ENCODE assay signal across 8 cellular contexts in genomic region chr17:81090361-81091133, GRCh38. TPM values are rescaled to one million over a fixed set of nuclear protein-coding genes. Genes with fewer than 3 reads are reported as not detected.
DNase-seq lines count a peak whose midpoint lies in the region; ATAC-seq and TF ChIP-seq lines count a peak whose summit lies in the region.

No MANE protein-coding gene starts in this region.

- H3K4me1 ChIP-seq in Karpas-422 (ENCODE audit: low read length) (peaks cover 6% of the 10 kb centered on the region), left lung (peaks cover 19 to 40% of the 10 kb centered on the region in 2 donors)

- DNase-seq in AG20443 (ENCODE audit: low spot score) (peak; percentile 64), Karpas-422 (peak; percentile 74), left lung (peak; percentile 87 to 92), GF-D8 (lab: John Stamatoyannopoulos, UW) (no peak), foreskin melanocyte (no peak), superior temporal gyrus (ENCODE audit: extremely low spot score) (no peak)
- DNase-seq in activated T-helper 2 cell treated with anti-CD3 and anti-CD28 coated beads, Interferon-gamma antibody, Interleukin-2, Interleukin-4, amounts not matched to agents 10 μg/mL and 5 μg/mL and 100 μg/mL, durations not matched to agents 14 hours and 24 hours and 36 hours (ENCODE audit: low spot score): peak; percentile 11

- H4K20me1 ChIP-seq in Karpas-422 (ENCODE audit: insufficient read depth, low read depth, low read length): peaks cover 5% of the 10 kb centered on the region; the same call in 1 of the 2 replicates

- H3K9me3 ChIP-seq in Karpas-422 (ENCODE audit: low read length): no peaks in the 10 kb centered on the region
- H3K9me3 ChIP-seq in left lung: no peaks in the 10 kb centered on the region

- no peak overlapping the region for H3K4me3 Mint-ChIP-seq in activated T-helper 2 cell treated with anti-CD3 and anti-CD28 coated beads, Interferon-gamma antibody, Interleukin-2, Interleukin-4, amounts not matched to agents 10 μg/mL and 5 μg/mL and 100 μg/mL, durations not matched to agents 14 hours and 24 hours and 36 hours (ENCODE audit: low read depth)

- no peaks in the 10 kb centered on the region for H3K9me2 ChIP-seq in Karpas-422 (replicated peaks; ENCODE audit: insufficient read depth, low read length)

- H3K4me2 ChIP-seq in Karpas-422 (ENCODE audit: low read depth, low read length, poor library complexity, severe bottlenecking): no peak overlapping the region

- H2AFZ ChIP-seq in Karpas-422 (ENCODE audit: low read length): no peak overlapping the region

- no peaks in the 10 kb centered on the region for H3K36me3 Mint-ChIP-seq in activated T-helper 2 cell treated with anti-CD3 and anti-CD28 coated beads, Interferon-gamma antibody, Interleukin-2, Interleukin-4, amounts not matched to agents 10 μg/mL and 5 μg/mL and 100 μg/mL, durations not matched to agents 14 hours and 24 hours and 36 hours (ENCODE audit: low read depth)

- H3K27me3 Mint-ChIP-seq in activated T-helper 2 cell treated with anti-CD3 and anti-CD28 coated beads, Interferon-gamma antibody, Interleukin-2, Interleukin-4, amounts not matched to agents 10 μg/mL and 5 μg/mL and 100 μg/mL, durations not matched to agents 14 hours and 24 hours and 36 hours (ENCODE audit: low read depth): no peaks in the 10 kb centered on the region

- no peaks in the 10 kb centered on the region for H3K9me3 Mint-ChIP-seq in activated T-helper 2 cell treated with anti-CD3 and anti-CD28 coated beads, Interferon-gamma antibody, Interleukin-2, Interleukin-4, amounts not matched to agents 10 μg/mL and 5 μg/mL and 100 μg/mL, durations not matched to agents 14 hours and 24 hours and 36 hours

- no peaks in the 10 kb centered on the region for H3K36me3 ChIP-seq in Karpas-422 (ENCODE audit: insufficient read depth, low read length)
- H3K36me3 ChIP-seq in left lung: peaks cover 0 to 33% of the 10 kb centered on the region in 2 donors

- intact Hi-C loops in activated T-helper 2 cell treated with anti-CD3 and anti-CD28 coated beads, Interferon-gamma antibody, Interleukin-2, Interleukin-4, amounts not matched to agents 10 μg/mL and 5 μg/mL and 100 μg/mL, durations not matched to agents 14 hours and 24 hours and 36 hours (cut with micrococcal nuclease): no loop called here
- intact Hi-C loops in left lung (cut with DNase I): no loop called here

- H3K4me3 ChIP-seq in Karpas-422 (ENCODE audit: low read length) (no peak overlapping the region), left lung (no peak overlapping the region)

- H3K27me3 ChIP-seq in Karpas-422 (ENCODE audit: low read length): no peaks in the 10 kb centered on the region
- no peaks in the 10 kb centered on the region for H3K27me3 ChIP-seq in left lung

- H3K79me2 ChIP-seq in Karpas-422 (ENCODE audit: low read length): no peaks in the 10 kb centered on the region

- H3K4me1 Mint-ChIP-seq in activated T-helper 2 cell treated with anti-CD3 and anti-CD28 coated beads, Interferon-gamma antibody, Interleukin-2, Interleukin-4, amounts not matched to agents 10 μg/mL and 5 μg/mL and 100 μg/mL, durations not matched to agents 14 hours and 24 hours and 36 hours (ENCODE audit: low read depth): peaks cover 6% of the 10 kb centered on the region

- ATAC-seq in left lung (peak; percentile 73), GM21529 (IDR thresholded peaks at IDR 0.05; ENCODE audit: unreplicated experiment) (no peak)

- no peak overlapping the region for H3K27ac Mint-ChIP-seq in activated T-helper 2 cell treated with anti-CD3 and anti-CD28 coated beads, Interferon-gamma antibody, Interleukin-2, Interleukin-4, amounts not matched to agents 10 μg/mL and 5 μg/mL and 100 μg/mL, durations not matched to agents 14 hours and 24 hours and 36 hours

- H3K27ac ChIP-seq in Karpas-422 (ENCODE audit: low read length) (no peak overlapping the region), left lung (peak overlapping the region in 1 of 2 donors; percentile 57)

- TF ChIP-seq CTCF in left lung (IDR thresholded peaks at IDR 0.05): no peak

- no peak overlapping the region for H3K9ac ChIP-seq in Karpas-422 (ENCODE audit: low read length)

RNA-seq across cellular contexts. Expression of gene BAIAP2, which starts 55.6 kb away (rescaled TPM):
- not detected in 2 replicates for total RNA-seq in Karpas-422 (2014; rRNA removed; shearing (Covaris generic); ENCODE audit: low replicate concordance)
- total RNA-seq in activated T-helper 2 cell treated with anti-CD3 and anti-CD28 coated beads, Interferon-gamma antibody, Interleukin-2, Interleukin-4, amounts not matched to agents 10 μg/mL and 5 μg/mL and 100 μg/mL, durations not matched to agents 14 hours and 24 hours and 36 hours: 5.3 TPM in 2 replicates
- total RNA-seq in left lung: 100 to 1,000 TPM in 1 of 2 donors, 10 to 100 TPM in 1; 76.3 to 135 TPM

Comparison
In these comparisons a context has a peak if more than half of its experiments do, and no peak if none do; other contexts are left out.
1. DNase-seq: peak in AG20443 (single experiment), Karpas-422 (single experiment), activated T-helper 2 cell treated with anti-CD3 and anti-CD28 coated beads, Interferon-gamma antibody, Interleukin-2, Interleukin-4, amounts not matched to agents 10 μg/mL and 5 μg/mL and 100 μg/mL, durations not matched to agents 14 hours and 24 hours and 36 hours (single experiment) and left lung (2 of 2); none in GF-D8 (single experiment), foreskin melanocyte (single experiment) and superior temporal gyrus (single experiment).
2. RNA of gene BAIAP2, which starts 55.6 kb away (total RNA-seq): 76.3 to 135 TPM in left lung; 5.3 TPM in activated T-helper 2 cell treated with anti-CD3 and anti-CD28 coated beads, Interferon-gamma antibody, Interleukin-2, Interleukin-4, amounts not matched to agents 10 μg/mL and 5 μg/mL and 100 μg/mL, durations not matched to agents 14 hours and 24 hours and 36 hours and not detected in Karpas-422; every median in the first group is over 10 times any median in the second.